ENCODE assay signal across 1 cellular context in the genomic region with DNA sequence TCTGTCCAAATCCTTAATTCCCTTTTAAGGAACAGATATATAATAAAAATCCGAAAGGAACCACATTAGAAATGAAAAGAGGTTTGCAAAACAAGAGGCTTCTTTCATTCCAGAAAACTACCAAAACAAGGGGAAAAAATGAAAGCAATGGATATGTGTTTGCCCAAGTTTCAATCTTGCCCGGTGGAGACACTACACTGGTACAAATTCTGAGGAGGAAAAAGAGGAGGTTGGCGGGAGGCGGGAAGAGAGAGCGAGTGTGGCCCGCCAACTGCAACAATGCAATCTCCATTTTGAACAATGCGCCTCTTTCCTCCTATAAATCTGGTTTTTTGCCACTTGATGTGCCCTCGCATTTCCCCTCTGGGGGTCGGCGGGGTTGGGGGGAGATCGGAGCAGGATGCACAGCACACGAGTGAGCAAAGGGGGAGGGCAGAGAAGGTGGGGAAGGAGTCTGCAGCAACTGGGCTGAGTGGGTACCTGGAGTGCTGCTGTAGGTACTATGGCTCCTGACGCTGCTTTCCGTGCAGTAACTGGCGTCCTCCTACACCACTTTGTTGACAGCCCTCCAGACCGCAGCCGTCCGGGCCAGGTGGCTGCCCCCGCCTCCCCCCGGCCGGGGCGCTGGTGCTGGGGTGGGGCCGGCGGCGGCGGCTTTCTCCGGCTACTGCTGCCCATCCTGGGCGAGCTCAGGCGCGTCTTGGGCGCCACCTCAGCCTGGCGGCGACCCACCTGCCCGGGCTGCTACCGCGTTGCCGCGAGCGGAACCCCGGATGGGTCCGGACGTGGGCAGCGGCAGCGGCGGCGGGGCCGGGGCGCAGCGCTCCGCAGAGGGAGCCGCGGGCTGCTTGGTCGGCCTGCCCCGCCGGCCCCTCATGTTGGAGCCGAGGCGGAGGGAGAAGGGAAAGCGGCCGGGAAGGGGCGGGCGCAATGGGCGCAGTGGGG.
TF ChIP-seq lines count a peak whose summit lies in the region.

No MANE protein-coding gene starts in this region.

TF ChIP-seq in GM12878, 131 proteins besides CTCF, POLR2A, EP300 and RAD21 (continued from another document):
- TF ChIP-seq ZBTB11 (CRISPR knock-in tag; IDR thresholded peaks at IDR 0.05) (peak; percentile 31; the same call in 1 of the 2 replicates), PAX5 (IDR thresholded peaks at IDR 0.05; ENCODE audit: borderline replicate concordance, low read depth, low read length) (peak; percentile 58; the same call in 1 of the 2 replicates), RCOR1 (conservative IDR thresholded peaks at IDR 0.05; ENCODE audit: low read depth, low read length) (no peak), STAT3 (IDR thresholded peaks at IDR 0.05; ENCODE audit: low read depth, low read length) (no peak), IKZF2 (IDR thresholded peaks at IDR 0.05) (peak; percentile 38 to 50; a peak in 3 of 4 replicates), MYC (IDR thresholded peaks at IDR 0.05; ENCODE audit: insufficient read depth, insufficient read length, insufficient replicate concordance, low read length, severe bottlenecking) (no peak), RELA (IDR thresholded peaks at IDR 0.05; ENCODE audit: borderline replicate concordance, partially characterized antibody) (no peak), ESRRA (IDR thresholded peaks at IDR 0.05; ENCODE audit: low read length) (no peak), SMC3 (IDR thresholded peaks at IDR 0.05; ENCODE audit: borderline replicate concordance, low read length) (no peak; the same call in 1 of the 2 replicates), NFXL1 (IDR thresholded peaks at IDR 0.05; ENCODE audit: borderline replicate concordance) (no peak), MTA3 (IDR thresholded peaks at IDR 0.05; ENCODE audit: borderline replicate concordance, low read length) (peak; percentile 86; the same call in 1 of the 2 replicates), FOXM1 (IDR thresholded peaks at IDR 0.05; ENCODE audit: low read depth, low read length) (no peak), E2F8 (IDR thresholded peaks at IDR 0.05; ENCODE audit: low read depth, partially characterized antibody) (no peak), WRNIP1 (IDR thresholded peaks at IDR 0.05; ENCODE audit: borderline replicate concordance, low read depth, low read length) (no peak)
- TF ChIP-seq, protein P1, sequence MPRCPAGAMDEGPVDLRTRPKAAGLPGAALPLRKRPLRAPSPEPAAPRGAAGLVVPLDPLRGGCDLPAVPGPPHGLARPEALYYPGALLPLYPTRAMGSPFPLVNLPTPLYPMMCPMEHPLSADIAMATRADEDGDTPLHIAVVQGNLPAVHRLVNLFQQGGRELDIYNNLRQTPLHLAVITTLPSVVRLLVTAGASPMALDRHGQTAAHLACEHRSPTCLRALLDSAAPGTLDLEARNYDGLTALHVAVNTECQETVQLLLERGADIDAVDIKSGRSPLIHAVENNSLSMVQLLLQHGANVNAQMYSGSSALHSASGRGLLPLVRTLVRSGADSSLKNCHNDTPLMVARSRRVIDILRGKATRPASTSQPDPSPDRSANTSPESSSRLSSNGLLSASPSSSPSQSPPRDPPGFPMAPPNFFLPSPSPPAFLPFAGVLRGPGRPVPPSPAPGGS (IDR thresholded peaks at IDR 0.05; ENCODE audit: borderline replicate concordance, insufficient read depth, low read depth, low read length, poor library complexity, severe bottlenecking): peak; percentile 29
- TF ChIP-seq, protein P2, sequence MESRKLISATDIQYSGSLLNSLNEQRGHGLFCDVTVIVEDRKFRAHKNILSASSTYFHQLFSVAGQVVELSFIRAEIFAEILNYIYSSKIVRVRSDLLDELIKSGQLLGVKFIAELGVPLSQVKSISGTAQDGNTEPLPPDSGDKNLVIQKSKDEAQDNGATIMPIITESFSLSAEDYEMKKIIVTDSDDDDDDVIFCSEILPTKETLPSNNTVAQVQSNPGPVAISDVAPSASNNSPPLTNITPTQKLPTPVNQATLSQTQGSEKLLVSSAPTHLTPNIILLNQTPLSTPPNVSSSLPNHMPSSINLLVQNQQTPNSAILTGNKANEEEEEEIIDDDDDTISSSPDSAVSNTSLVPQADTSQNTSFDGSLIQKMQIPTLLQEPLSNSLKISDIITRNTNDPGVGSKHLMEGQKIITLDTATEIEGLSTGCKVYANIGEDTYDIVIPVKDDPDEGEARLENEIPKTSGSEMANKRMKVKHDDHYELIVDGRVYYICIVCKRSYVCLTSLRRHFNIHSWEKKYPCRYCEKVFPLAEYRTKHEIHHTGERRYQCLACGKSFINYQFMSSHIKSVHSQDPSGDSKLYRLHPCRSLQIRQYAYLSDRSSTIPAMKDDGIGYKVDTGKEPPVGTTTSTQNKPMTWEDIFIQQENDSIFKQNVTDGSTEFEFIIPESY (IDR thresholded peaks at IDR 0.05): no peak
